In the genomic region with DNA sequence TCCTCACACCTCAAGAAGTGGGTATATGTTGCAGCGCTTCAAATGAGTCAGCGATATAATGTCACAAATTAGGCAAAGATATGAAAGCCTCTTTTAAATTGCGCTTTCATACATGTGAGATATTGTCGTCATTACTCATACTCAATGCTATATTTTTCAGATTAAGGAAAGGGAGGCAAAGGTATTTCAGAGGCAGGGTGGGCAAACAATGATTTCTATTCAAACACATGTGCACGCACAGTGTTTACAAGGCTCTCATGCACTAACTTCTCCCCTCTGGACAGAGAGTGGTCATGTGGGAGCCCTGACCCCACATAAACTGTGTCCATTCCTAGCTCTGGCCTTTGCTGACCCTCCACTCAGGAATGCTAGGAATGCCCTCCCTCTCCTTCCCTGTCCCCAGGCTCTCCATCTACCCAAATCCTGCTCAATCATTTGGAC, we compare ENCODE assay signal across 1 cellular context.
TF ChIP-seq lines count a peak whose summit lies in the region.

No MANE protein-coding gene starts in this region.

TF ChIP-seq in HepG2, 621 proteins besides CTCF, POLR2A, EP300 and RAD21 (continued from another document):
- TF ChIP-seq, protein P1, sequence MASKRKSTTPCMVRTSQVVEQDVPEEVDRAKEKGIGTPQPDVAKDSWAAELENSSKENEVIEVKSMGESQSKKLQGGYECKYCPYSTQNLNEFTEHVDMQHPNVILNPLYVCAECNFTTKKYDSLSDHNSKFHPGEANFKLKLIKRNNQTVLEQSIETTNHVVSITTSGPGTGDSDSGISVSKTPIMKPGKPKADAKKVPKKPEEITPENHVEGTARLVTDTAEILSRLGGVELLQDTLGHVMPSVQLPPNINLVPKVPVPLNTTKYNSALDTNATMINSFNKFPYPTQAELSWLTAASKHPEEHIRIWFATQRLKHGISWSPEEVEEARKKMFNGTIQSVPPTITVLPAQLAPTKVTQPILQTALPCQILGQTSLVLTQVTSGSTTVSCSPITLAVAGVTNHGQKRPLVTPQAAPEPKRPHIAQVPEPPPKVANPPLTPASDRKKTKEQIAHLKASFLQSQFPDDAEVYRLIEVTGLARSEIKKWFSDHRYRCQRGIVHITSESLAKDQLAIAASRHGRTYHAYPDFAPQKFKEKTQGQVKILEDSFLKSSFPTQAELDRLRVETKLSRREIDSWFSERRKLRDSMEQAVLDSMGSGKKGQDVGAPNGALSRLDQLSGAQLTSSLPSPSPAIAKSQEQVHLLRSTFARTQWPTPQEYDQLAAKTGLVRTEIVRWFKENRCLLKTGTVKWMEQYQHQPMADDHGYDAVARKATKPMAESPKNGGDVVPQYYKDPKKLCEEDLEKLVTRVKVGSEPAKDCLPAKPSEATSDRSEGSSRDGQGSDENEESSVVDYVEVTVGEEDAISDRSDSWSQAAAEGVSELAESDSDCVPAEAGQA (IDR thresholded peaks at IDR 0.05; ENCODE audit: low read depth), result no peak
- TF ChIP-seq, protein P1 (CRISPR knock-in tag; IDR thresholded peaks at IDR 0.05; ENCODE audit: borderline replicate concordance), result no peak
- TF ChIP-seq, protein P2, sequence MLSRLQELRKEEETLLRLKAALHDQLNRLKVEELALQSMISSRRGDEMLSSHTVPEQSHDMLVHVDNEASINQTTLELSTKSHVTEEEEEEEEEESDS (CRISPR knock-in tag; IDR thresholded peaks at IDR 0.05; ENCODE audit: borderline replicate concordance), result no peak
- TF ChIP-seq ZNF788 (CRISPR knock-in tag; IDR thresholded peaks at IDR 0.05; ENCODE audit: borderline replicate concordance) (peak; percentile 76; the same call in 1 of the 2 replicates), HES4 (CRISPR knock-in tag; IDR thresholded peaks at IDR 0.05; ENCODE audit: borderline replicate concordance) (no peak), PRMT3 (CRISPR knock-in tag; IDR thresholded peaks at IDR 0.05; ENCODE audit: borderline replicate concordance, low read depth) (no peak), ZNF781 (CRISPR knock-in tag; IDR thresholded peaks at IDR 0.05; ENCODE audit: borderline replicate concordance, not compliant biosample characterization) (no peak), ZNF547 (CRISPR knock-in tag; IDR thresholded peaks at IDR 0.05) (no peak), ZNF367 (CRISPR knock-in tag; IDR thresholded peaks at IDR 0.05; ENCODE audit: borderline replicate concordance) (no peak), ZNF619 (CRISPR knock-in tag; IDR thresholded peaks at IDR 0.05) (no peak), ZNF780A (CRISPR knock-in tag; IDR thresholded peaks at IDR 0.05) (no peak), TRIM24 (CRISPR knock-in tag; IDR thresholded peaks at IDR 0.05) (no peak), ZNF75D (CRISPR knock-in tag; IDR thresholded peaks at IDR 0.05; ENCODE audit: borderline replicate concordance) (no peak), ERF (CRISPR knock-in tag; IDR thresholded peaks at IDR 0.05) (peak; percentile 80; the same call in 1 of the 2 replicates), ZNF773 (CRISPR knock-in tag; IDR thresholded peaks at IDR 0.05; ENCODE audit: borderline replicate concordance) (no peak), HMGA1 (CRISPR knock-in tag; conservative IDR thresholded peaks at IDR 0.05) (no peak), RARG (CRISPR knock-in tag; IDR thresholded peaks at IDR 0.05; ENCODE audit: low read depth) (no peak), RFX1 (IDR thresholded peaks at IDR 0.05) (no peak), NKX3-1 (CRISPR knock-in tag; IDR thresholded peaks at IDR 0.05) (no peak), KDM1A (CRISPR knock-in tag; IDR thresholded peaks at IDR 0.05) (no peak), YEATS4 (CRISPR knock-in tag; IDR thresholded peaks at IDR 0.05; ENCODE audit: borderline replicate concordance) (no peak), PCBP1 (IDR thresholded peaks at IDR 0.05; ENCODE audit: borderline replicate concordance, low read depth, low read length) (no peak), ZNF841 (CRISPR knock-in tag; IDR thresholded peaks at IDR 0.05; ENCODE audit: borderline replicate concordance) (no peak), ARID2 (CRISPR knock-in tag; IDR thresholded peaks at IDR 0.05; ENCODE audit: borderline replicate concordance) (no peak), NFKBIZ (CRISPR knock-in tag; IDR thresholded peaks at IDR 0.05) (0 out of 2 replicates have a peak, but pooled peaks have one; percentile 33), CHD2 (IDR thresholded peaks at IDR 0.05; ENCODE audit: low read depth, low read length) (no peak)
- TF ChIP-seq, protein P3, sequence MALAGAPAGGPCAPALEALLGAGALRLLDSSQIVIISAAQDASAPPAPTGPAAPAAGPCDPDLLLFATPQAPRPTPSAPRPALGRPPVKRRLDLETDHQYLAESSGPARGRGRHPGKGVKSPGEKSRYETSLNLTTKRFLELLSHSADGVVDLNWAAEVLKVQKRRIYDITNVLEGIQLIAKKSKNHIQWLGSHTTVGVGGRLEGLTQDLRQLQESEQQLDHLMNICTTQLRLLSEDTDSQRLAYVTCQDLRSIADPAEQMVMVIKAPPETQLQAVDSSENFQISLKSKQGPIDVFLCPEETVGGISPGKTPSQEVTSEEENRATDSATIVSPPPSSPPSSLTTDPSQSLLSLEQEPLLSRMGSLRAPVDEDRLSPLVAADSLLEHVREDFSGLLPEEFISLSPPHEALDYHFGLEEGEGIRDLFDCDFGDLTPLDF (CRISPR knock-in tag; IDR thresholded peaks at IDR 0.05), result no peak
- TF ChIP-seq, protein P4, sequence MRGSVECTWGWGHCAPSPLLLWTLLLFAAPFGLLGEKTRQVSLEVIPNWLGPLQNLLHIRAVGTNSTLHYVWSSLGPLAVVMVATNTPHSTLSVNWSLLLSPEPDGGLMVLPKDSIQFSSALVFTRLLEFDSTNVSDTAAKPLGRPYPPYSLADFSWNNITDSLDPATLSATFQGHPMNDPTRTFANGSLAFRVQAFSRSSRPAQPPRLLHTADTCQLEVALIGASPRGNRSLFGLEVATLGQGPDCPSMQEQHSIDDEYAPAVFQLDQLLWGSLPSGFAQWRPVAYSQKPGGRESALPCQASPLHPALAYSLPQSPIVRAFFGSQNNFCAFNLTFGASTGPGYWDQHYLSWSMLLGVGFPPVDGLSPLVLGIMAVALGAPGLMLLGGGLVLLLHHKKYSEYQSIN (CRISPR knock-in tag; IDR thresholded peaks at IDR 0.05; ENCODE audit: borderline replicate concordance), result no peak
- TF ChIP-seq, protein P5, sequence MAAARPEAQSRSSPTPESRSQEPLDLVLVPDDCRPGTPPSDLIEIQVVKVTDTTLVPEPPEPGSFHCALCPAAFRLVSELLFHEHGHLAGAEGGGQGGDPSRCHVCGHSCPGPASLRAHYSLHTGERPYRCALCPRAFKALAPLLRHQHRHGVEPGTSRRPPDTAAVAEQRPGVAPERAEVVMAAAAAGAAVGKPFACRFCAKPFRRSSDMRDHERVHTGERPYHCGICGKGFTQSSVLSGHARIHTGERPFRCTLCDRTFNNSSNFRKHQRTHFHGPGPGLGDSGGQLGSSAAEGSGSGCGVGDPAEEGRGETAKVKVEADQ (CRISPR knock-in tag; IDR thresholded peaks at IDR 0.05; ENCODE audit: borderline replicate concordance), result no peak; the same call in 1 of the 2 replicates
- TF ChIP-seq, protein P6, sequence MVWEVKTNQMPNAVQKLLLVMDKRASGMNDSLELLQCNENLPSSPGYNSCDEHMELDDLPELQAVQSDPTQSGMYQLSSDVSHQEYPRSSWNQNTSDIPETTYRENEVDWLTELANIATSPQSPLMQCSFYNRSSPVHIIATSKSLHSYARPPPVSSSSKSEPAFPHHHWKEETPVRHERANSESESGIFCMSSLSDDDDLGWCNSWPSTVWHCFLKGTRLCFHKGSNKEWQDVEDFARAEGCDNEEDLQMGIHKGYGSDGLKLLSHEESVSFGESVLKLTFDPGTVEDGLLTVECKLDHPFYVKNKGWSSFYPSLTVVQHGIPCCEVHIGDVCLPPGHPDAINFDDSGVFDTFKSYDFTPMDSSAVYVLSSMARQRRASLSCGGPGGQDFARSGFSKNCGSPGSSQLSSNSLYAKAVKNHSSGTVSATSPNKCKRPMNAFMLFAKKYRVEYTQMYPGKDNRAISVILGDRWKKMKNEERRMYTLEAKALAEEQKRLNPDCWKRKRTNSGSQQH (CRISPR knock-in tag; IDR thresholded peaks at IDR 0.05; ENCODE audit: low read depth), result no peak
- TF ChIP-seq, protein P7, sequence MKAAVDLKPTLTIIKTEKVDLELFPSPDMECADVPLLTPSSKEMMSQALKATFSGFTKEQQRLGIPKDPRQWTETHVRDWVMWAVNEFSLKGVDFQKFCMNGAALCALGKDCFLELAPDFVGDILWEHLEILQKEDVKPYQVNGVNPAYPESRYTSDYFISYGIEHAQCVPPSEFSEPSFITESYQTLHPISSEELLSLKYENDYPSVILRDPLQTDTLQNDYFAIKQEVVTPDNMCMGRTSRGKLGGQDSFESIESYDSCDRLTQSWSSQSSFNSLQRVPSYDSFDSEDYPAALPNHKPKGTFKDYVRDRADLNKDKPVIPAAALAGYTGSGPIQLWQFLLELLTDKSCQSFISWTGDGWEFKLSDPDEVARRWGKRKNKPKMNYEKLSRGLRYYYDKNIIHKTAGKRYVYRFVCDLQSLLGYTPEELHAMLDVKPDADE (CRISPR knock-in tag; IDR thresholded peaks at IDR 0.05), result no peak
- TF ChIP-seq, protein P8, sequence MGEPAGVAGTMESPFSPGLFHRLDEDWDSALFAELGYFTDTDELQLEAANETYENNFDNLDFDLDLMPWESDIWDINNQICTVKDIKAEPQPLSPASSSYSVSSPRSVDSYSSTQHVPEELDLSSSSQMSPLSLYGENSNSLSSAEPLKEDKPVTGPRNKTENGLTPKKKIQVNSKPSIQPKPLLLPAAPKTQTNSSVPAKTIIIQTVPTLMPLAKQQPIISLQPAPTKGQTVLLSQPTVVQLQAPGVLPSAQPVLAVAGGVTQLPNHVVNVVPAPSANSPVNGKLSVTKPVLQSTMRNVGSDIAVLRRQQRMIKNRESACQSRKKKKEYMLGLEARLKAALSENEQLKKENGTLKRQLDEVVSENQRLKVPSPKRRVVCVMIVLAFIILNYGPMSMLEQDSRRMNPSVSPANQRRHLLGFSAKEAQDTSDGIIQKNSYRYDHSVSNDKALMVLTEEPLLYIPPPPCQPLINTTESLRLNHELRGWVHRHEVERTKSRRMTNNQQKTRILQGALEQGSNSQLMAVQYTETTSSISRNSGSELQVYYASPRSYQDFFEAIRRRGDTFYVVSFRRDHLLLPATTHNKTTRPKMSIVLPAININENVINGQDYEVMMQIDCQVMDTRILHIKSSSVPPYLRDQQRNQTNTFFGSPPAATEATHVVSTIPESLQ (CRISPR knock-in tag; conservative IDR thresholded peaks at IDR 0.05), result no peak
- TF ChIP-seq, protein P9, sequence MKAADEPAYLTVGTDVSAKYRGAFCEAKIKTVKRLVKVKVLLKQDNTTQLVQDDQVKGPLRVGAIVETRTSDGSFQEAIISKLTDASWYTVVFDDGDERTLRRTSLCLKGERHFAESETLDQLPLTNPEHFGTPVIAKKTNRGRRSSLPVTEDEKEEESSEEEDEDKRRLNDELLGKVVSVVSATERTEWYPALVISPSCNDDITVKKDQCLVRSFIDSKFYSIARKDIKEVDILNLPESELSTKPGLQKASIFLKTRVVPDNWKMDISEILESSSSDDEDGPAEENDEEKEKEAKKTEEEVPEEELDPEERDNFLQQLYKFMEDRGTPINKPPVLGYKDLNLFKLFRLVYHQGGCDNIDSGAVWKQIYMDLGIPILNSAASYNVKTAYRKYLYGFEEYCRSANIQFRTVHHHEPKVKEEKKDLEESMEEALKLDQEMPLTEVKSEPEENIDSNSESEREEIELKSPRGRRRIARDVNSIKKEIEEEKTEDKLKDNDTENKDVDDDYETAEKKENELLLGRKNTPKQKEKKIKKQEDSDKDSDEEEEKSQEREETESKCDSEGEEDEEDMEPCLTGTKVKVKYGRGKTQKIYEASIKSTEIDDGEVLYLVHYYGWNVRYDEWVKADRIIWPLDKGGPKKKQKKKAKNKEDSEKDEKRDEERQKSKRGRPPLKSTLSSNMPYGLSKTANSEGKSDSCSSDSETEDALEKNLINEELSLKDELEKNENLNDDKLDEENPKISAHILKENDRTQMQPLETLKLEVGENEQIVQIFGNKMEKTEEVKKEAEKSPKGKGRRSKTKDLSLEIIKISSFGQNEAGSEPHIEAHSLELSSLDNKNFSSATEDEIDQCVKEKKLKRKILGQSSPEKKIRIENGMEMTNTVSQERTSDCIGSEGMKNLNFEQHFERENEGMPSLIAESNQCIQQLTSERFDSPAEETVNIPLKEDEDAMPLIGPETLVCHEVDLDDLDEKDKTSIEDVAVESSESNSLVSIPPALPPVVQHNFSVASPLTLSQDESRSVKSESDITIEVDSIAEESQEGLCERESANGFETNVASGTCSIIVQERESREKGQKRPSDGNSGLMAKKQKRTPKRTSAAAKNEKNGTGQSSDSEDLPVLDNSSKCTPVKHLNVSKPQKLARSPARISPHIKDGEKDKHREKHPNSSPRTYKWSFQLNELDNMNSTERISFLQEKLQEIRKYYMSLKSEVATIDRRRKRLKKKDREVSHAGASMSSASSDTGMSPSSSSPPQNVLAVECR (CRISPR knock-in tag; IDR thresholded peaks at IDR 0.05; ENCODE audit: borderline replicate concordance), result no peak
- TF ChIP-seq, protein P10, sequence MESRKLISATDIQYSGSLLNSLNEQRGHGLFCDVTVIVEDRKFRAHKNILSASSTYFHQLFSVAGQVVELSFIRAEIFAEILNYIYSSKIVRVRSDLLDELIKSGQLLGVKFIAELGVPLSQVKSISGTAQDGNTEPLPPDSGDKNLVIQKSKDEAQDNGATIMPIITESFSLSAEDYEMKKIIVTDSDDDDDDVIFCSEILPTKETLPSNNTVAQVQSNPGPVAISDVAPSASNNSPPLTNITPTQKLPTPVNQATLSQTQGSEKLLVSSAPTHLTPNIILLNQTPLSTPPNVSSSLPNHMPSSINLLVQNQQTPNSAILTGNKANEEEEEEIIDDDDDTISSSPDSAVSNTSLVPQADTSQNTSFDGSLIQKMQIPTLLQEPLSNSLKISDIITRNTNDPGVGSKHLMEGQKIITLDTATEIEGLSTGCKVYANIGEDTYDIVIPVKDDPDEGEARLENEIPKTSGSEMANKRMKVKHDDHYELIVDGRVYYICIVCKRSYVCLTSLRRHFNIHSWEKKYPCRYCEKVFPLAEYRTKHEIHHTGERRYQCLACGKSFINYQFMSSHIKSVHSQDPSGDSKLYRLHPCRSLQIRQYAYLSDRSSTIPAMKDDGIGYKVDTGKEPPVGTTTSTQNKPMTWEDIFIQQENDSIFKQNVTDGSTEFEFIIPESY (CRISPR knock-in tag; IDR thresholded peaks at IDR 0.05), result no peak
